In the genomic region with DNA sequence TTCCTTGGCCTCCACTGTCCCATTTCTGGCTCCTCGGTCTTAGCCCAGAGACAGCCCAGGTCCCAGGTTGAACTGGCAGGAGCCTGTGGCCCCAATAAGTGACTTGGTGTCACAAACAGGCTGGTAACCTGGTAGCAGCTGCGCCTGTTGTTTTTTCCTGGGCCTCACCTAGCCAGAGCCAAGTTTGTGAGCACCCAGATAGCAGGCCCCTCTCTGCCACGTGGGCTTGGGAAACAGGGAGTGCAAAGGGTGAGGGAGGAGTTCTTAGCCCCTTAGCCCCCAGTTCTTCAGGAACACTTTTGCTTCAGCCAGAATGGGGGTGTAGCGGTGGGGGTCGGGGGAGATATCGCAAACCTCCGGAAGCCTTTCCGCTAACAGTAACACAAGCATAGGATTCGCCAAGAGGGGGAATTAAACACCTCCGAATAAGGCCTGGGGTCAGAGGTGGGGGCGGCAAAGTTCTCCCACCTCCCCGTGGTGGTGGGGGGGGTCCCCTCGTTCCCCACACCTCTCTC, we compare ENCODE assay signal across 9 cellular contexts. TPM values are rescaled to one million over a fixed set of nuclear protein-coding genes. Genes with fewer than 3 reads are reported as not detected.
A peak's percentile ranks its signal among the peaks of the same experiment; 100 is the strongest.
DNase-seq lines count a peak whose midpoint lies in the region; ATAC-seq and TF ChIP-seq lines count a peak whose summit lies in the region.
"Had no signal": no experiment of that assay in that cellular context is flagged by ENCODE, and none has a peak within 500 bp of the region (broad histone marks: within the 10 kb centered on the region; RNA-seq: fewer than 3 reads in every experiment).

No MANE protein-coding gene starts in this region.

- peaks cover 13% of the 10 kb centered on the region for H3K23me2 ChIP-seq in H9 (ENCODE audit: insufficient read length, low read depth, low read length, poor library complexity, severe bottlenecking)

- H2BK120ac ChIP-seq in H9 (ENCODE audit: low read depth, low read length, poor library complexity, severe bottlenecking) = no peak overlapping the region

- H3K4me3 Mint-ChIP-seq in H9 = peak overlapping the region; percentile 78 to 82
- no peak overlapping the region for H3K4me3 Mint-ChIP-seq in CD4-positive, alpha-beta T cell

- no peaks in the 10 kb centered on the region for H3K27me3 ChIP-seq in H9 (ENCODE audit: insufficient read depth, low read length)
- H3K27me3 ChIP-seq in gastrocnemius medialis = peaks cover 22 to 28% (median 28%) of the 10 kb centered on the region in 3 donors
- peaks cover 36% of the 10 kb centered on the region for H3K27me3 ChIP-seq in CD4-positive, alpha-beta T cell (ENCODE audit: control insufficient read depth, insufficient read depth, low read length)

- no peak overlapping the region for H3K23ac ChIP-seq in H9 (ENCODE audit: insufficient read length, low read depth, low read length)

- H2BK5ac ChIP-seq in H9 (ENCODE audit: insufficient read length, low read length) = no peak overlapping the region

- no peak overlapping the region for H2BK15ac ChIP-seq in H9 (ENCODE audit: low read depth, low read length)

- H3K36me3 Mint-ChIP-seq in H9 (ENCODE audit: insufficient read depth in 1 of 3, low read depth in 3 of 3) = peaks cover 3 to 18% (median 7%) of the 10 kb centered on the region in 3 experiments; a peak in 5 of 7 replicates
- H3K36me3 Mint-ChIP-seq in CD4-positive, alpha-beta T cell (ENCODE audit: low read depth) = no peaks in the 10 kb centered on the region

- no peak for TF ChIP-seq POLR2A in gastrocnemius medialis (IDR thresholded peaks at IDR 0.05)

- peaks cover 53 to 54% of the 10 kb centered on the region in 2 experiments for H3K4me1 Mint-ChIP-seq in H9
- peaks cover 8% of the 10 kb centered on the region for H3K4me1 Mint-ChIP-seq in CD4-positive, alpha-beta T cell (ENCODE audit: low read depth)

- POLR2A ChIA-PET in CD4-positive, alpha-beta T cell (lab: Charles Lee) = no interaction called here

- CTCF ChIA-PET in CD4-positive, alpha-beta T cell (lab: Charles Lee) = no interaction called here

- H2BK12ac ChIP-seq in H9 (ENCODE audit: insufficient read length, low read depth, low read length) = no peak overlapping the region

- H3K4me2 ChIP-seq in H9 (ENCODE audit: insufficient read depth, insufficient read length, low read length) = peak overlapping the region; percentile 90

- no CpG with 5 or more reads among the region's 13 CpGs for WGBS in H9 (ENCODE audit: extremely low coverage, insufficient read length, low lambda C conversion rate)

- peak overlapping the region; percentile 50 for H3K4me3 ChIP-seq in astrocyte of the cerebellum (ENCODE audit: low read depth, low read length)
- H3K4me3 ChIP-seq in iPS-11a (ENCODE audit: low read depth, low read length) = peak overlapping the region; percentile 91
- peak overlapping the region; percentile 45 to 55 (median 47) for H3K4me3 ChIP-seq in gastrocnemius medialis

- H2BK20ac ChIP-seq in H9 (ENCODE audit: low read depth, low read length, poor library complexity, severe bottlenecking) = no peak overlapping the region

- no peaks in the 10 kb centered on the region for H4K20me1 ChIP-seq in H9 (ENCODE audit: control insufficient read depth, insufficient read depth, insufficient read length)

- no peak for ATAC-seq in gastrocnemius medialis
- ATAC-seq in HG03175 (IDR thresholded peaks at IDR 0.05; ENCODE audit: unreplicated experiment) = no peak
- no peak for ATAC-seq in GM21786 (IDR thresholded peaks at IDR 0.05; ENCODE audit: unreplicated experiment)
- ATAC-seq in CD4-positive, alpha-beta T cell (ENCODE audit: poor library complexity) = no peak

- peaks cover 2% of the 10 kb centered on the region; the same call in 1 of the 2 replicates for H3K27me3 Mint-ChIP-seq in H9 (ENCODE audit: low read depth)
- H3K27me3 Mint-ChIP-seq in CD4-positive, alpha-beta T cell = peaks cover 42% of the 10 kb centered on the region

- peaks cover 20% of the 10 kb centered on the region; the same call in 1 of the 2 replicates for H3K79me2 ChIP-seq in H9 (ENCODE audit: insufficient read depth, low read length)

- no peak overlapping the region for H2AK5ac ChIP-seq in H9 (ENCODE audit: insufficient read length, low read length)

- in situ Hi-C loops in astrocyte of the cerebellum (cut with HindIII; ENCODE audit: low sequenced_read_pairs) (no loop called here), gastrocnemius medialis (cut with MboI; ENCODE audit: low sequenced_read_pairs in 4 of 4) (no loop called here)

- intact Hi-C loops in gastrocnemius medialis (cut with DNase I; ENCODE audit: low total_unique reads) = no loop called here
- intact Hi-C loops in CD4-positive, alpha-beta T cell (cut with DNase I, micrococcal nuclease) = no loop called here

- DNase-seq in H9 (no peak), astrocyte of the cerebellum (ENCODE audit: low read depth) (no peak), gastrocnemius medialis (no peak)
- DNase-seq in activated T-cell treated with anti-CD3 and anti-CD28 coated beads, Interleukin-2, amount 50 U/mL, for 48 hours = no peak
- no peak for DNase-seq in CD4-positive, alpha-beta T cell

- H3K27ac Mint-ChIP-seq in H9 = peak overlapping the region in 1 of 3 experiments; percentile 57; a peak in 1 of 7 replicates
- H3K27ac Mint-ChIP-seq in CD4-positive, alpha-beta T cell = no peak overlapping the region

- TF ChIP-seq CTCF in H9 (conservative IDR thresholded peaks at IDR 0.05) (no peak), astrocyte of the cerebellum (IDR thresholded peaks at IDR 0.05; ENCODE audit: low read depth, low read length, missing control alignments) (no peak), gastrocnemius medialis (IDR thresholded peaks at IDR 0.05 in 4 of 5, conservative IDR thresholded peaks at IDR 0.05 in 1 of 5) (no peak)
- TF ChIP-seq CTCF in CD4-positive, alpha-beta T cell (IDR thresholded peaks at IDR 0.05) = no peak

- no peak overlapping the region for H2AFZ ChIP-seq in H9 (ENCODE audit: low read length)

- H3K14ac ChIP-seq in H9 (ENCODE audit: insufficient read depth, low read length) = peak overlapping the region; percentile 83

- H3K56ac ChIP-seq in H9 (ENCODE audit: insufficient read length, low read depth, low read length) = no peak overlapping the region

- H3K9me3 ChIP-seq in H9 (ENCODE audit: control insufficient read depth, low read depth, low read length) (no peaks in the 10 kb centered on the region), gastrocnemius medialis (no peaks in the 10 kb centered on the region)
- H3K9me3 ChIP-seq in CD4-positive, alpha-beta T cell (ENCODE audit: control insufficient read depth, low read length) = no peaks in the 10 kb centered on the region

- no peak overlapping the region for H4K91ac ChIP-seq in H9 (ENCODE audit: insufficient read length, low read depth, low read length)

- H3K4me1 ChIP-seq in H9 (ENCODE audit: insufficient read depth, low read length) (peaks cover 19% of the 10 kb centered on the region), gastrocnemius medialis (peaks cover 0 to 12% of the 10 kb centered on the region in 2 donors)

- H3K9me3 Mint-ChIP-seq in H9 = no peaks in the 10 kb centered on the region
- no peaks in the 10 kb centered on the region for H3K9me3 Mint-ChIP-seq in CD4-positive, alpha-beta T cell
- H3K9me3 Mint-ChIP-seq: dendritic cell treated with granulocyte-macrophage colony-stimulating factor and Interleukin-4, amounts not matched to agents 40 ng/mL and 50 ng/mL, for 4 days had no signal

- no peaks in the 10 kb centered on the region for H3K79me1 ChIP-seq in H9 (ENCODE audit: insufficient read depth, low read depth, low read length, poor library complexity, severe bottlenecking)

- no peak overlapping the region for H3K4ac ChIP-seq in H9 (ENCODE audit: low read depth, low read length)

- H3T11ph ChIP-seq in H9 (ENCODE audit: low read length) = no peak overlapping the region

- H4K5ac ChIP-seq in H9 (ENCODE audit: insufficient read length, low read depth, low read length) = no peak overlapping the region

- no peaks in the 10 kb centered on the region for H3K36me3 ChIP-seq in gastrocnemius medialis

- no peak overlapping the region for H3K18ac ChIP-seq in H9 (ENCODE audit: insufficient read length, low read depth, low read length)

- H4K8ac ChIP-seq in H9 (replicated peaks; ENCODE audit: insufficient read length, low read depth, low read length) = no peak overlapping the region

- H3K9ac ChIP-seq in H9 (ENCODE audit: extremely low read depth, insufficient read length, low read length) = peak overlapping the region; percentile 73

- no peak overlapping the region for H3K27ac ChIP-seq in H9 (ENCODE audit: insufficient read length, low read depth, low read length)
- H3K27ac ChIP-seq in gastrocnemius medialis = no peak overlapping the region
- no peak overlapping the region for H3K27ac ChIP-seq in CD4-positive, alpha-beta T cell (ENCODE audit: low read depth, low read length)

RNA-seq across cellular contexts. Expression of a gene that starts 0.8 kb away (rescaled TPM):
- 45.1 and 48.4 TPM in 2 replicates for total RNA-seq in H9 (2021)
- under 1 TPM in 2 of 4 donors, not detected in 2; 0.05 to 0.16 TPM for total RNA-seq in gastrocnemius medialis
- total RNA-seq in CD4-positive, alpha-beta T cell = not detected

RNA-seq across cellular contexts. Expression of a gene that starts 31.5 kb away (rescaled TPM):
- total RNA-seq in H9 (2021) = 16.5 and 17.2 TPM in 2 replicates
- total RNA-seq in gastrocnemius medialis = not detected
- not detected for total RNA-seq in CD4-positive, alpha-beta T cell

RNA-seq across cellular contexts. Expression of a gene that starts 53.1 kb away (rescaled TPM):
- total RNA-seq in H9 (2021) = 1.1 and 1.3 TPM in 2 replicates
- total RNA-seq in gastrocnemius medialis = under 1 TPM in 1 of 4 donors, not detected in 3; 0.31 TPM
- 1 to 10 TPM; 2.3 to 2.4 TPM for total RNA-seq in CD4-positive, alpha-beta T cell

Comparison
In these comparisons a context has a peak if more than half of its experiments do, and no peak if none do; other contexts are left out.
1. RNA of a gene that starts 0.8 kb away (total RNA-seq): 45.1 to 48.4 TPM in H9; 0.05 to 0.16 TPM in gastrocnemius medialis and not detected in CD4-positive, alpha-beta T cell; every median in the first group is over 10 times any median in the second.
2. RNA of a gene that starts 31.5 kb away (total RNA-seq): 16.5 to 17.2 TPM in H9; not detected in gastrocnemius medialis and not detected in CD4-positive, alpha-beta T cell; every median in the first group is over 10 times any median in the second.
3. Peak in every context shown above with its lines, with median percentiles within 50 percentile points of each other: H3K4me3 ChIP-seq.